14 cellular contexts compared by ENCODE assay signal in genomic region chr20:48002517-48002970, GRCh38.
DNase-seq lines count a peak whose midpoint lies in the region; ATAC-seq and TF ChIP-seq lines count a peak whose summit lies in the region.
"Had no signal": no experiment of that assay in that cellular context is flagged by ENCODE, and none has a peak within 500 bp of the region (broad histone marks: within the 10 kb centered on the region; RNA-seq: fewer than 3 reads in every experiment).

No MANE protein-coding gene starts in this region.

- TF ChIP-seq CTCF in DOHH2 (IDR thresholded peaks at IDR 0.05; ENCODE audit: low read depth, low read length, poor library complexity, severe bottlenecking), result no peak

- no peaks in the 10 kb centered on the region for H3K79me2 ChIP-seq in DOHH2 (ENCODE audit: control insufficient read depth, low read length)
- H3K79me2 ChIP-seq: parathyroid adenoma had no signal

- peak overlapping the region; percentile 61 for H3K4me3 ChIP-seq in DOHH2 (ENCODE audit: low read length)
- H3K4me3 ChIP-seq: cardiac muscle cell, left ventricle myocardium inferior had no signal

- H3K4me2 ChIP-seq in DOHH2 (ENCODE audit: low read length), result peak overlapping the region; percentile 72

- peaks cover 22% of the 10 kb centered on the region for H3K9me3 ChIP-seq in DOHH2 (ENCODE audit: control insufficient read depth, insufficient read depth, low read length)

- no peaks in the 10 kb centered on the region for H4K20me1 ChIP-seq in DOHH2 (ENCODE audit: control insufficient read depth, insufficient read depth, low read depth, low read length)

- DNase-seq in SKM-1 (lab: John Stamatoyannopoulos, UW; ENCODE audit: unreplicated experiment) (peak; percentile 38), cerebellar nuclear complex (lab: John Stamatoyannopoulos, UW) (no peak)
- no peak for DNase-seq in stimulated activated naive CD8-positive, alpha-beta T cell treated with anti-CD3 and anti-CD28 coated beads, Interleukin-15, Interleukin-2, amounts not matched to agents 100 U/mL and 50 U/mL, for 24 hours
- DNase-seq: activated T-cell treated with anti-CD3 and anti-CD28 coated beads, Interleukin-2, amount 50 U/mL, for 48 hours; left ventricle myocardium inferior; NCI-H82; T-helper 9 cell had no signal

- peak overlapping the region; percentile 84 for H3K27ac ChIP-seq in DOHH2 (ENCODE audit: low read depth, low read length)
- H3K27ac ChIP-seq: cardiac muscle cell, left ventricle myocardium inferior, parathyroid adenoma had no signal

- no peaks in the 10 kb centered on the region for H3K9me2 ChIP-seq in DOHH2 (replicated peaks; ENCODE audit: control insufficient read depth, low read length)

- peaks cover 16% of the 10 kb centered on the region for H3K36me3 ChIP-seq in DOHH2 (ENCODE audit: control insufficient read depth, low read length)
- H3K36me3 ChIP-seq: cardiac muscle cell, left ventricle myocardium inferior had no signal

- H3F3A ChIP-seq in DOHH2 (ENCODE audit: control insufficient read depth, insufficient read depth), result peaks cover 4% of the 10 kb centered on the region; the same call in 1 of the 2 replicates

- ATAC-seq in GM19452 (IDR thresholded peaks at IDR 0.05; ENCODE audit: unreplicated experiment) (peak; percentile 83), HG03139 (IDR thresholded peaks at IDR 0.05; ENCODE audit: unreplicated experiment) (peak; percentile 70), HG02840 (IDR thresholded peaks at IDR 0.05; ENCODE audit: low FRiP score, unreplicated experiment) (no peak), HG03039 (IDR thresholded peaks at IDR 0.05; ENCODE audit: unreplicated experiment) (no peak)
- ATAC-seq in stimulated activated naive CD8-positive, alpha-beta T cell treated with anti-CD3 and anti-CD28 coated beads, Interleukin-15, Interleukin-2, amounts not matched to agents 100 U/mL and 50 U/mL, for 24 hours, result no peak

- H3K4me1 ChIP-seq in DOHH2 (ENCODE audit: control insufficient read depth, low read length), result peaks cover 43% of the 10 kb centered on the region
- H3K4me1 ChIP-seq: left ventricle myocardium inferior, parathyroid adenoma had no signal

- H3K27me3 ChIP-seq in DOHH2 (ENCODE audit: control insufficient read depth, low read length), result no peaks in the 10 kb centered on the region
- H3K27me3 ChIP-seq: cardiac muscle cell had no signal

Comparison
In these comparisons a context has a peak if more than half of its experiments do, and no peak if none do; other contexts are left out.
1. ATAC-seq: peak in GM19452 (single experiment) and HG03139 (single experiment); none in stimulated activated naive CD8-positive, alpha-beta T cell treated with anti-CD3 and anti-CD28 coated beads, Interleukin-15, Interleukin-2, amounts not matched to agents 100 U/mL and 50 U/mL, for 24 hours (single experiment), HG02840 (single experiment) and HG03039 (single experiment).